Comparison of ENCODE assay signal across 10 cellular contexts in genomic region chr10:103153765-103154197, GRCh38. TPM values are rescaled to one million over a fixed set of nuclear protein-coding genes. Genes with fewer than 3 reads are reported as not detected.
DNase-seq lines count a peak whose midpoint lies in the region; TF ChIP-seq lines count a peak whose summit lies in the region.
"Had no signal": no experiment of that assay in that cellular context is flagged by ENCODE, and none has a peak within 500 bp of the region (broad histone marks: within the 10 kb centered on the region; RNA-seq: fewer than 3 reads in every experiment).

No MANE protein-coding gene starts in this region.

- peaks cover 13% of the 10 kb centered on the region for H3K36me3 Mint-ChIP-seq in chondrocyte (ENCODE audit: low read depth)

- no peaks in the 10 kb centered on the region for H3K27me3 Mint-ChIP-seq in chondrocyte (ENCODE audit: low read depth)

- H3K4me3 ChIP-seq in thyroid gland (replicated peaks in 1 of 3), result no peak overlapping the region

- peak overlapping the region; percentile 42 for H3K4me3 Mint-ChIP-seq in chondrocyte (ENCODE audit: unreplicated experiment)

- H3K27ac Mint-ChIP-seq in chondrocyte (ENCODE audit: unreplicated experiment), result peak overlapping the region; percentile 87

- 11 to 13% methylated on average over 4 of the region's 4 CpGs for WGBS in thyroid gland, 2 donors

- no peaks in the 10 kb centered on the region for H3K36me3 ChIP-seq in thyroid gland

- H3K4me1 Mint-ChIP-seq in chondrocyte (ENCODE audit: low read depth), result peaks cover 47% of the 10 kb centered on the region

- H3K27me3 ChIP-seq in thyroid gland, result no peaks in the 10 kb centered on the region

- H3K9me3 Mint-ChIP-seq in chondrocyte (ENCODE audit: low read depth), result no peaks in the 10 kb centered on the region

- TF ChIP-seq CTCF in chondrocyte (IDR thresholded peaks at IDR 0.05) (no peak), thyroid gland (IDR thresholded peaks at IDR 0.05) (no peak)

- peak; percentile 5 for DNase-seq in DMS153 (lab: John Stamatoyannopoulos, UW)
- DNase-seq in DMS153 treated with DMSO at 0.1 percent for 48 hours (lab: John Stamatoyannopoulos, UW; ENCODE audit: unreplicated experiment), result no peak
- DNase-seq in chondrocyte (ENCODE audit: low spot score), result no peak
- peak; percentile 39 to 41 for DNase-seq in lung microvascular endothelial cell (ENCODE audit: low read depth in 2 of 2)
- no peak for DNase-seq in thyroid gland
- DNase-seq in activated T-cell treated with anti-CD3 and anti-CD28 coated beads, Interleukin-2, amount 50 U/mL, for 48 hours, result no peak
- no peak for DNase-seq in foreskin melanocyte
- no peak for DNase-seq in ecto neural progenitor cell (ENCODE audit: low spot score)
- DNase-seq: NCI-H446 treated with DMSO at 0.1 percent for 48 hours; stimulated activated CD4-positive, alpha-beta T cell treated with anti-CD3 and anti-CD28 coated beads, Interleukin-1b, Interleukin-23, amount 100 ng/mL, for 48 hours had no signal

- H3K9me3 ChIP-seq in thyroid gland, result no peaks in the 10 kb centered on the region

- peaks cover 32 to 50% of the 10 kb centered on the region in 2 donors for H3K4me1 ChIP-seq in thyroid gland

- no peak for TF ChIP-seq POLR2A in thyroid gland (IDR thresholded peaks at IDR 0.05)

- peak overlapping the region; percentile 87 to 96 (median 93) for H3K27ac ChIP-seq in thyroid gland

- intact Hi-C loops in thyroid gland (cut with DNase I), result no loop called here

RNA-seq across cellular contexts. Expression of gene NT5C2, which starts 39.3 kb away (rescaled TPM):
- 73.5 to 81.0 TPM (median 78.7 TPM) in 3 replicates for total RNA-seq in chondrocyte
- 40.3 and 54.4 TPM in 2 replicates for total RNA-seq in lung microvascular endothelial cell
- total RNA-seq in thyroid gland, result 100 to 1,000 TPM; 194 to 238 (median 214) TPM

Comparison
In these comparisons a context has a peak if more than half of its experiments do, and no peak if none do; other contexts are left out.
1. DNase-seq: peak in DMS153 (single experiment) and lung microvascular endothelial cell (2 of 2); none in DMS153 treated with DMSO at 0.1 percent for 48 hours (single experiment), chondrocyte (single experiment), thyroid gland (0 of 2), activated T-cell treated with anti-CD3 and anti-CD28 coated beads, Interleukin-2, amount 50 U/mL, for 48 hours (0 of 2), foreskin melanocyte (single experiment) and ecto neural progenitor cell (single experiment).